In the genomic region with DNA sequence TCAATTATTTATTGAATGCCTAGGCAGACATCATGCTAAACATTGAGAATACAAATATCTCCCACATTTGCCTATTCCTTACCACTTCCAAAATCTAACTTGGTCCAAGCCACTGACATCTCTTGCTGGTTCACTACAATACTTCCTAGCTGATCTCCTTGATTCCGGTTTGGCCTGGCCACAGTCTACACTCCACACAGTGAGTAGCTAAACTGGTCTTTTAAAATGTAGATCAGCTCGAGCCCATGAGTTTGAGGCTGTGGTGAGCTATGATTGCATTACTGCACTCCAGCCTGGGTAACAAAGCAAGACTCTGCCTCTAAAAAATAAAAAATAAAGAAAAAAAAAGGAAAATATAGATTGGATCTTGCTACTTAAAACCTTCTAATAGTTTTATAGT, we compare ENCODE assay signal across 20 cellular contexts. TPM values are rescaled to one million over a fixed set of nuclear protein-coding genes. Genes with fewer than 3 reads are reported as not detected.
A peak's percentile ranks its signal among the peaks of the same experiment; 100 is the strongest.
DNase-seq lines count a peak whose midpoint lies in the region; ATAC-seq and TF ChIP-seq lines count a peak whose summit lies in the region.
"Had no signal": no experiment of that assay in that cellular context is flagged by ENCODE, and none has a peak within 500 bp of the region (broad histone marks: within the 10 kb centered on the region; RNA-seq: fewer than 3 reads in every experiment).

No MANE protein-coding gene starts in this region.

- H2BK15ac ChIP-seq in mesendoderm (replicated peaks; ENCODE audit: low read depth): no peak overlapping the region

- H3K4me1 Mint-ChIP-seq in WTC11 (peaks cover 27% of the 10 kb centered on the region), type B pancreatic cell (ENCODE audit: unreplicated experiment) (peaks cover 4% of the 10 kb centered on the region)
- H3K4me1 Mint-ChIP-seq: CD4-positive, alpha-beta memory T cell; CD4-positive, CD25-positive, alpha-beta regulatory T cell; CD8-positive, alpha-beta memory T cell had no signal

- no peaks in the 10 kb centered on the region for H3K4me1 ChIP-seq in mesendoderm (ENCODE audit: control insufficient read depth, low read depth, low read length)
- H3K4me1 ChIP-seq in ascending aorta: peaks cover 0 to 5% of the 10 kb centered on the region in 2 donors
- H3K4me1 ChIP-seq: BE2C, BLaER1 had no signal

- no peak overlapping the region for H3K18ac ChIP-seq in mesendoderm (ENCODE audit: low read length)

- H3K36me3 Mint-ChIP-seq in WTC11: no peaks in the 10 kb centered on the region
- H3K36me3 Mint-ChIP-seq in type B pancreatic cell: no peaks in the 10 kb centered on the region
- H3K36me3 Mint-ChIP-seq: CD14-positive monocyte; CD4-positive, alpha-beta memory T cell; CD4-positive, CD25-positive, alpha-beta regulatory T cell had no signal

- H3K56ac ChIP-seq in mesendoderm (ENCODE audit: low read length): peak overlapping the region; percentile 15

- no peak for DNase-seq in WTC11 (ENCODE audit: low spot score)
- DNase-seq in mesendoderm: no peak
- no peak for DNase-seq in type B pancreatic cell (ENCODE audit: extremely low spot score, unreplicated experiment)
- DNase-seq in DMS153 treated with DMSO at 0.1 percent for 48 hours (lab: John Stamatoyannopoulos, UW; ENCODE audit: unreplicated experiment): no peak
- no peak for DNase-seq in ascending aorta (ENCODE audit: low spot score in 2 of 2)
- DNase-seq in NCI-H2171 treated with DMSO at 0.1 percent for 48 hours (lab: John Stamatoyannopoulos, UW): no peak
- DNase-seq: 8988T; ACHN; BE2C; C1 segment of cervical spinal cord; CD4-positive, alpha-beta memory T cell; CD4-positive, CD25-positive, alpha-beta regulatory T cell; CD8-positive, alpha-beta memory T cell; COR-L47; DMS 273 treated with DMSO at 0.1 percent for 48 hours; DMS153; DMS79 treated with DMSO at 0.1 percent for 48 hours; GF-D8 had no signal

- H3K36me3 ChIP-seq in mesendoderm (ENCODE audit: control insufficient read depth, insufficient read depth, low read length) (no peaks in the 10 kb centered on the region), ascending aorta (no peaks in the 10 kb centered on the region)
- H3K36me3 ChIP-seq: BE2C, BLaER1 had no signal

- no peak overlapping the region for H3K4ac ChIP-seq in mesendoderm (ENCODE audit: low read depth, low read length)

- H4K8ac ChIP-seq in mesendoderm (ENCODE audit: low read depth, low read length): no peak overlapping the region

- H3K79me2 ChIP-seq in mesendoderm (ENCODE audit: control insufficient read depth, insufficient read depth, low read length): no peaks in the 10 kb centered on the region

- H3K27me3 ChIP-seq in mesendoderm (ENCODE audit: insufficient read depth, low read length, poor library complexity) (no peaks in the 10 kb centered on the region), ascending aorta (no peaks in the 10 kb centered on the region)
- H3K27me3 ChIP-seq: BE2C had no signal

- H3K27ac Mint-ChIP-seq in WTC11 (no peak overlapping the region), type B pancreatic cell (peak overlapping the region; percentile 26)
- H3K27ac Mint-ChIP-seq: CD14-positive monocyte; CD4-positive, alpha-beta memory T cell; CD4-positive, CD25-positive, alpha-beta regulatory T cell; CD8-positive, alpha-beta memory T cell had no signal

- H3K4me3 ChIP-seq in mesendoderm (ENCODE audit: low read length) (no peak overlapping the region), ascending aorta (no peak overlapping the region)
- H3K4me3 ChIP-seq: BLaER1 had no signal

- TF ChIP-seq CTCF in WTC11 (IDR thresholded peaks at IDR 0.05) (no peak), type B pancreatic cell (conservative IDR thresholded peaks at IDR 0.05) (no peak), ascending aorta (IDR thresholded peaks at IDR 0.05) (no peak)

- H3K23ac ChIP-seq in mesendoderm (ENCODE audit: low read length): no peak overlapping the region

- H4K5ac ChIP-seq in mesendoderm (ENCODE audit: low read length): no peak overlapping the region

- H3K4me2 ChIP-seq in mesendoderm (ENCODE audit: low read length): no peak overlapping the region
- H3K4me2 ChIP-seq: BLaER1 had no signal

- no peak overlapping the region for H2BK5ac ChIP-seq in mesendoderm (ENCODE audit: low read length)

- no peak overlapping the region for H2BK120ac ChIP-seq in mesendoderm (ENCODE audit: low read depth, low read length)

- CTCF ChIA-PET in WTC11 (lab: Charles Lee): interaction anchor here (0.7 to 2.4 kb wide), 6 partner anchors 60 to 140 kb away, joined by 3 to 10 read pairs (median 4); no protein-coding TSS in a partner anchor

- no CpG with 5 or more reads among the region's 2 CpGs for WGBS in mesendoderm (ENCODE audit: extremely low coverage, insufficient coverage, low lambda C conversion rate)

- H3K9me3 Mint-ChIP-seq in WTC11: peaks cover 3% of the 10 kb centered on the region; the same call in 1 of the 2 replicates
- H3K9me3 Mint-ChIP-seq in type B pancreatic cell: no peaks in the 10 kb centered on the region
- H3K9me3 Mint-ChIP-seq: CD14-positive monocyte; CD4-positive, CD25-positive, alpha-beta regulatory T cell; CD8-positive, alpha-beta memory T cell had no signal

- no peak overlapping the region for H3K27ac ChIP-seq in mesendoderm (ENCODE audit: low read depth, low read length)
- no peak overlapping the region for H3K27ac ChIP-seq in ascending aorta
- H3K27ac ChIP-seq: BLaER1 had no signal

- POLR2A ChIA-PET in WTC11 (lab: Charles Lee): no interaction called here

- H3K4me3 Mint-ChIP-seq in WTC11: no peak overlapping the region
- H3K4me3 Mint-ChIP-seq in type B pancreatic cell: no peak overlapping the region
- H3K4me3 Mint-ChIP-seq: CD14-positive monocyte; CD4-positive, alpha-beta memory T cell; CD4-positive, CD25-positive, alpha-beta regulatory T cell; CD8-positive, alpha-beta memory T cell had no signal

- peak; percentile 66 for ATAC-seq in WTC11

- H3K27me3 Mint-ChIP-seq in WTC11 (ENCODE audit: low read depth) (no peaks in the 10 kb centered on the region), type B pancreatic cell (peaks cover 29% of the 10 kb centered on the region)

- H2AK5ac ChIP-seq in mesendoderm (ENCODE audit: low read length): no peak overlapping the region

- H3K79me1 ChIP-seq in mesendoderm (ENCODE audit: low read length): no peaks in the 10 kb centered on the region

- intact Hi-C loops in ascending aorta (cut with DNase I): no loop called here

- no peaks in the 10 kb centered on the region for H3K9me3 ChIP-seq in ascending aorta
- H3K9me3 ChIP-seq: BE2C, BLaER1 had no signal

- no peak overlapping the region for H3K9ac ChIP-seq in mesendoderm (ENCODE audit: low read length)
- H3K9ac ChIP-seq: BLaER1 had no signal

TF ChIP-seq in WTC11, 78 proteins besides CTCF, POLR2A, EP300 and RAD21:
- TF ChIP-seq JAZF1 (CRISPR knock-in tag; IDR thresholded peaks at IDR 0.05) (no peak), NR3C1 (CRISPR knock-in tag; conservative IDR thresholded peaks at IDR 0.05; ENCODE audit: low read depth) (no peak), ZNF423 (CRISPR knock-in tag; IDR thresholded peaks at IDR 0.05) (no peak), ZNF317 (CRISPR knock-in tag; IDR thresholded peaks at IDR 0.05; ENCODE audit: borderline replicate concordance, low read depth) (no peak), SOX15 (CRISPR knock-in tag; IDR thresholded peaks at IDR 0.05) (no peak), ZNF671 (CRISPR knock-in tag; IDR thresholded peaks at IDR 0.05) (no peak), RORB (CRISPR knock-in tag; IDR thresholded peaks at IDR 0.05) (no peak), FOXJ3 (CRISPR knock-in tag; IDR thresholded peaks at IDR 0.05; ENCODE audit: borderline replicate concordance) (no peak), SP1 (CRISPR knock-in tag; conservative IDR thresholded peaks at IDR 0.05) (no peak)
- TF ChIP-seq, protein P1, sequence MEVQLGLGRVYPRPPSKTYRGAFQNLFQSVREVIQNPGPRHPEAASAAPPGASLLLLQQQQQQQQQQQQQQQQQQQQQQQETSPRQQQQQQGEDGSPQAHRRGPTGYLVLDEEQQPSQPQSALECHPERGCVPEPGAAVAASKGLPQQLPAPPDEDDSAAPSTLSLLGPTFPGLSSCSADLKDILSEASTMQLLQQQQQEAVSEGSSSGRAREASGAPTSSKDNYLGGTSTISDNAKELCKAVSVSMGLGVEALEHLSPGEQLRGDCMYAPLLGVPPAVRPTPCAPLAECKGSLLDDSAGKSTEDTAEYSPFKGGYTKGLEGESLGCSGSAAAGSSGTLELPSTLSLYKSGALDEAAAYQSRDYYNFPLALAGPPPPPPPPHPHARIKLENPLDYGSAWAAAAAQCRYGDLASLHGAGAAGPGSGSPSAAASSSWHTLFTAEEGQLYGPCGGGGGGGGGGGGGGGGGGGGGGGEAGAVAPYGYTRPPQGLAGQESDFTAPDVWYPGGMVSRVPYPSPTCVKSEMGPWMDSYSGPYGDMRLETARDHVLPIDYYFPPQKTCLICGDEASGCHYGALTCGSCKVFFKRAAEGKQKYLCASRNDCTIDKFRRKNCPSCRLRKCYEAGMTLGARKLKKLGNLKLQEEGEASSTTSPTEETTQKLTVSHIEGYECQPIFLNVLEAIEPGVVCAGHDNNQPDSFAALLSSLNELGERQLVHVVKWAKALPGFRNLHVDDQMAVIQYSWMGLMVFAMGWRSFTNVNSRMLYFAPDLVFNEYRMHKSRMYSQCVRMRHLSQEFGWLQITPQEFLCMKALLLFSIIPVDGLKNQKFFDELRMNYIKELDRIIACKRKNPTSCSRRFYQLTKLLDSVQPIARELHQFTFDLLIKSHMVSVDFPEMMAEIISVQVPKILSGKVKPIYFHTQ (CRISPR knock-in tag; IDR thresholded peaks at IDR 0.05): no peak
- TF ChIP-seq, protein P2, sequence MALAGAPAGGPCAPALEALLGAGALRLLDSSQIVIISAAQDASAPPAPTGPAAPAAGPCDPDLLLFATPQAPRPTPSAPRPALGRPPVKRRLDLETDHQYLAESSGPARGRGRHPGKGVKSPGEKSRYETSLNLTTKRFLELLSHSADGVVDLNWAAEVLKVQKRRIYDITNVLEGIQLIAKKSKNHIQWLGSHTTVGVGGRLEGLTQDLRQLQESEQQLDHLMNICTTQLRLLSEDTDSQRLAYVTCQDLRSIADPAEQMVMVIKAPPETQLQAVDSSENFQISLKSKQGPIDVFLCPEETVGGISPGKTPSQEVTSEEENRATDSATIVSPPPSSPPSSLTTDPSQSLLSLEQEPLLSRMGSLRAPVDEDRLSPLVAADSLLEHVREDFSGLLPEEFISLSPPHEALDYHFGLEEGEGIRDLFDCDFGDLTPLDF (CRISPR knock-in tag; IDR thresholded peaks at IDR 0.05): no peak
TF ChIP-seq in WTC11: peak in this region for 0.

RNA-seq across cellular contexts. Expression of a gene that starts 7.6 kb away (rescaled TPM):
- total RNA-seq in WTC11 (2021) (411 to 527 TPM (median 517 TPM) in 3 replicates), type B pancreatic cell (ENCODE audit: low replicate concordance) (312 and 402 TPM in 2 replicates), ascending aorta (284 TPM)
- 458 TPM for polyA plus RNA-seq in mesendoderm (2013, experiment 1 of 2)
- 455 TPM for polyA plus RNA-seq in mesendoderm (2013, experiment 2 of 2)

RNA-seq across cellular contexts. Expression of a gene that starts 43.8 kb away (rescaled TPM):
- total RNA-seq in WTC11 (2021) (21.2 to 28.2 TPM (median 27.0 TPM) in 3 replicates), type B pancreatic cell (ENCODE audit: low replicate concordance) (66.2 and 86.7 TPM in 2 replicates), ascending aorta (258 TPM)
- polyA plus RNA-seq in mesendoderm (2013, experiment 1 of 2): 8.5 TPM
- polyA plus RNA-seq in mesendoderm (2013, experiment 2 of 2): 8.9 TPM

RNA-seq across cellular contexts. Expression of a gene that starts 57.3 kb away (rescaled TPM):
- total RNA-seq in WTC11 (2021): 16.3 to 20.3 TPM (median 19.7 TPM) in 3 replicates
- polyA plus RNA-seq in mesendoderm (2013, experiment 1 of 2): 12.6 TPM
- polyA plus RNA-seq in mesendoderm (2013, experiment 2 of 2): 12.0 TPM
- 28.5 and 42.2 TPM in 2 replicates for total RNA-seq in type B pancreatic cell (ENCODE audit: low replicate concordance)
- total RNA-seq in ascending aorta: 67.6 TPM
